25 cellular contexts compared by ENCODE assay signal in genomic region chr10:86077271-86077670, GRCh38.
"Had no signal": no experiment of that assay in that cellular context is flagged by ENCODE, and none has a peak within 500 bp of the region (broad histone marks: within the 10 kb centered on the region; RNA-seq: fewer than 3 reads in every experiment).

No MANE protein-coding gene starts in this region.

- H3K27ac ChIP-seq: left lung, lower lobe of right lung, ovary, skin epidermis, testis, thyroid gland, transverse colon, upper lobe of left lung had no signal

- H3K27ac Mint-ChIP-seq: immature natural killer cell; naive thymus-derived CD8-positive, alpha-beta T cell; nephron; progenitor cell of endocrine pancreas; stimulated activated memory B cell treated with anti-CD40 and anti-IgM and Interleukin-4, amounts not matched to agents 10 μg/mL and 1 μg/mL and 100 μg/mL, for 72 hours; stimulated activated naive CD8-positive, alpha-beta T cell treated with anti-CD3 and anti-CD28 coated beads, Interleukin-15, amount 100 ng/mL, for 72 hours had no signal

- H3K36me3 ChIP-seq: left lung, lower lobe of right lung, ovary, thyroid gland, transverse colon, upper lobe of left lung had no signal

- H3K4me1 Mint-ChIP-seq: immature natural killer cell; naive thymus-derived CD8-positive, alpha-beta T cell; neural crest cell; stimulated activated memory B cell treated with anti-CD40 and anti-IgM and Interleukin-4, amounts not matched to agents 10 μg/mL and 1 μg/mL and 100 μg/mL, for 72 hours; stimulated activated naive CD8-positive, alpha-beta T cell treated with anti-CD3 and anti-CD28 coated beads, Interleukin-15, amount 100 ng/mL, for 72 hours had no signal

- H3K9me3 Mint-ChIP-seq: immature natural killer cell, nephron, neural crest cell had no signal

- H3K27me3 ChIP-seq: left lung, ovary, testis, thyroid gland, transverse colon, upper lobe of left lung had no signal

- H3K4me1 ChIP-seq: left lung, lower lobe of right lung, testis, thyroid gland, transverse colon, upper lobe of left lung had no signal

- DNase-seq: immature natural killer cell; kidney; left colon; left lung; lower lobe of right lung; mammary epithelial cell; mesenchymal stem cell; naive thymus-derived CD8-positive, alpha-beta T cell; ovary; right cardiac atrium; stimulated activated CD4-positive, alpha-beta T cell treated with anti-CD3 and anti-CD28 coated beads, Interleukin-2, amount 100 ng/mL, for 48 hours; stimulated activated CD4-positive, alpha-beta T cell treated with anti-CD3 and anti-CD28 coated beads, Interleukin-4, amount 100 ng/mL, for 4 hours; stimulated activated CD8-positive, alpha-beta memory T cell treated with anti-CD3 and anti-CD28 coated beads, Interleukin-4, amount 100 ng/mL, for 48 hours; stimulated activated naive CD4-positive, alpha-beta T cell treated with Interleukin-2 at 50 U/mL for 16 hours; stimulated activated naive CD8-positive, alpha-beta T cell treated with anti-CD3 and anti-CD28 coated beads, Interleukin-15, amount 100 ng/mL, for 72 hours; testis; transverse colon; upper lobe of left lung had no signal

- H3K9me3 ChIP-seq: left lung, lower lobe of right lung, ovary, testis, thyroid gland, transverse colon, upper lobe of left lung had no signal

- H3K36me3 Mint-ChIP-seq: immature natural killer cell; naive thymus-derived CD8-positive, alpha-beta T cell; stimulated activated memory B cell treated with anti-CD40 and anti-IgM and Interleukin-4, amounts not matched to agents 10 μg/mL and 1 μg/mL and 100 μg/mL, for 72 hours had no signal

- H3K4me3 Mint-ChIP-seq: immature natural killer cell; naive thymus-derived CD8-positive, alpha-beta T cell; nephron; neural crest cell; stimulated activated memory B cell treated with anti-CD40 and anti-IgM and Interleukin-4, amounts not matched to agents 10 μg/mL and 1 μg/mL and 100 μg/mL, for 72 hours; stimulated activated naive CD8-positive, alpha-beta T cell treated with anti-CD3 and anti-CD28 coated beads, Interleukin-15, amount 100 ng/mL, for 72 hours had no signal

- ATAC-seq: left colon; left lung; lower lobe of right lung; naive thymus-derived CD8-positive, alpha-beta T cell; right cardiac atrium; sciatic nerve; stimulated activated memory B cell treated with anti-CD40 and anti-IgM and Interleukin-4, amounts not matched to agents 10 μg/mL and 1 μg/mL and 100 μg/mL, for 72 hours; stimulated activated naive CD8-positive, alpha-beta T cell treated with anti-CD3 and anti-CD28 coated beads, Interleukin-15, amount 100 ng/mL, for 72 hours had no signal

- H3K4me3 ChIP-seq: left lung, lower lobe of right lung, ovary, skin epidermis, testis, thyroid gland, transverse colon, upper lobe of left lung had no signal
